Comparison of ENCODE assay signal across 12 cellular contexts in genomic region chr3:191263365-191263764, GRCh38.
DNase-seq lines count a peak whose midpoint lies in the region; ATAC-seq and TF ChIP-seq lines count a peak whose summit lies in the region.
"Had no signal": no experiment of that assay in that cellular context is flagged by ENCODE, and none has a peak within 500 bp of the region (broad histone marks: within the 10 kb centered on the region; RNA-seq: fewer than 3 reads in every experiment).

No MANE protein-coding gene starts in this region.

- H3K36me3 ChIP-seq in mammary epithelial cell (ENCODE audit: insufficient read depth, low read length) (no peaks in the 10 kb centered on the region), breast epithelium (no peaks in the 10 kb centered on the region)

- ATAC-seq in HG02642 (IDR thresholded peaks at IDR 0.05; ENCODE audit: poor library complexity, unreplicated experiment), result peak; percentile 92
- peak; percentile 86 for ATAC-seq in HG03565 (IDR thresholded peaks at IDR 0.05; ENCODE audit: unreplicated experiment)
- peak; percentile 72 to 88 for ATAC-seq in stimulated activated naive B cell treated with anti-CD40 and anti-IgM and Interleukin-4, amounts not matched to agents 10 μg/mL and 1 μg/mL and 100 μg/mL, for 72 hours (replicated peaks)

- no peaks in the 10 kb centered on the region for H3K4me1 ChIP-seq in mammary epithelial cell (ENCODE audit: insufficient read depth, low read length)
- no peaks in the 10 kb centered on the region for H3K4me1 ChIP-seq in breast epithelium

- DNase-seq in mammary epithelial cell, result no peak
- DNase-seq in breast epithelium (ENCODE audit: low spot score in 2 of 2), result no peak
- no peak for DNase-seq in stimulated activated naive B cell treated with anti-CD40 and anti-IgM and Interleukin-4, amounts not matched to agents 10 μg/mL and 1 μg/mL and 100 μg/mL, for 72 hours
- DNase-seq in amniotic stem cell (lab: John Stamatoyannopoulos, UW), result no peak
- DNase-seq in head of caudate nucleus, result no peak
- DNase-seq in posterior vena cava (ENCODE audit: low spot score), result no peak
- DNase-seq: Kasumi-1, SHP77 treated with DMSO at 0.1 percent for 48 hours had no signal

- H3K27me3 Mint-ChIP-seq in stimulated activated naive B cell treated with anti-CD40 and anti-IgM and Interleukin-4, amounts not matched to agents 10 μg/mL and 1 μg/mL and 100 μg/mL, for 72 hours, result no peaks in the 10 kb centered on the region

- H3K27me3 ChIP-seq in mammary epithelial cell (ENCODE audit: insufficient read depth, low read length) (no peaks in the 10 kb centered on the region), breast epithelium (no peaks in the 10 kb centered on the region)

- no peak for TF ChIP-seq POLR2A in breast epithelium (IDR thresholded peaks at IDR 0.05)

- peaks cover 18 to 34% of the 10 kb centered on the region in 2 donors for H3K4me1 Mint-ChIP-seq in stimulated activated naive B cell treated with anti-CD40 and anti-IgM and Interleukin-4, amounts not matched to agents 10 μg/mL and 1 μg/mL and 100 μg/mL, for 72 hours

- H3K9ac ChIP-seq in mammary epithelial cell (ENCODE audit: insufficient read depth, low read length), result no peak overlapping the region

- H3K9me3 Mint-ChIP-seq in stimulated activated naive B cell treated with anti-CD40 and anti-IgM and Interleukin-4, amounts not matched to agents 10 μg/mL and 1 μg/mL and 100 μg/mL, for 72 hours, result peaks cover 0 to 6% of the 10 kb centered on the region in 2 donors
- H3K9me3 Mint-ChIP-seq: neural crest cell had no signal

- no peaks in the 10 kb centered on the region for H3K9me3 ChIP-seq in mammary epithelial cell (replicated peaks; ENCODE audit: insufficient read depth, low read length)
- H3K9me3 ChIP-seq in breast epithelium, result no peaks in the 10 kb centered on the region

- BruUV-seq in mammary epithelial cell (replicated peaks; lab: Mats Ljungman, UMichigan), result no TSS peak

- peak overlapping the region; percentile 48 to 64 for H3K4me3 Mint-ChIP-seq in stimulated activated naive B cell treated with anti-CD40 and anti-IgM and Interleukin-4, amounts not matched to agents 10 μg/mL and 1 μg/mL and 100 μg/mL, for 72 hours
- H3K4me3 Mint-ChIP-seq: neural crest cell had no signal

- no peak overlapping the region for H3K4me3 ChIP-seq in mammary epithelial cell (replicated peaks in 1 of 3; ENCODE audit: insufficient read depth in 1 of 3, low read depth in 2 of 3, low read length in 3 of 3)
- H3K4me3 ChIP-seq in breast epithelium, result peak overlapping the region in 1 of 3 donors; percentile 16

- no peak overlapping the region for H3K27ac ChIP-seq in mammary epithelial cell (ENCODE audit: insufficient read depth, low read depth, low read length)
- H3K27ac ChIP-seq in breast epithelium, result no peak overlapping the region
- H3K27ac ChIP-seq: 22Rv1 had no signal

- no peaks in the 10 kb centered on the region for H3K79me2 ChIP-seq in mammary epithelial cell (ENCODE audit: insufficient read depth, low read length)

- H3K36me3 Mint-ChIP-seq in stimulated activated naive B cell treated with anti-CD40 and anti-IgM and Interleukin-4, amounts not matched to agents 10 μg/mL and 1 μg/mL and 100 μg/mL, for 72 hours, result peaks cover 0 to 8% of the 10 kb centered on the region in 2 donors

- peak overlapping the region; percentile 31 for H3K4me2 ChIP-seq in mammary epithelial cell (ENCODE audit: insufficient read depth, low read depth, low read length)

- H4K20me1 ChIP-seq in mammary epithelial cell (ENCODE audit: insufficient read depth, low read length), result no peaks in the 10 kb centered on the region

- peak overlapping the region; percentile 71 for H3K27ac Mint-ChIP-seq in stimulated activated naive B cell treated with anti-CD40 and anti-IgM and Interleukin-4, amounts not matched to agents 10 μg/mL and 1 μg/mL and 100 μg/mL, for 72 hours

- TF ChIP-seq CTCF in mammary epithelial cell (conservative IDR thresholded peaks at IDR 0.05 in 1 of 2, IDR thresholded peaks at IDR 0.05 in 1 of 2; ENCODE audit: extremely low read depth in 1 of 2, insufficient read depth in 1 of 2, low read depth in 1 of 2, low read length in 2 of 2) (no peak), breast epithelium (IDR thresholded peaks at IDR 0.05) (no peak)

- no peak overlapping the region for H2AFZ ChIP-seq in mammary epithelial cell (ENCODE audit: low read depth, low read length)

- intact Hi-C loops in mammary epithelial cell (cut with micrococcal nuclease), result no loop called here
- intact Hi-C loops in breast epithelium (cut with DNase I; ENCODE audit: low total_unique reads), result no loop called here
- intact Hi-C loops in head of caudate nucleus (cut with DNase I), result no loop called here
- intact Hi-C loops in posterior vena cava (cut with DNase I), result no loop called here

- CTCF ChIA-PET in mammary epithelial cell (lab: Charles Lee; ENCODE audit: low non-redundant PET), result no interaction called here

- in situ Hi-C loops in mammary epithelial cell (cut with MboI; ENCODE audit: low sequenced_read_pairs in 2 of 2), result no loop called here

- dilution Hi-C loops in mammary epithelial cell (cut with HindIII; ENCODE audit: low sequenced_read_pairs), result no loop called here
